10 cellular contexts compared by ENCODE assay signal in genomic region chrX:7052541-7052940, GRCh38.
"Had no signal": no experiment of that assay in that cellular context is flagged by ENCODE, and none has a peak within 500 bp of the region (broad histone marks: within the 10 kb centered on the region; RNA-seq: fewer than 3 reads in every experiment).

No MANE protein-coding gene starts in this region.

- DNase-seq: H9, HCEC 1CT, KBM-7 had no signal

- FAIRE-seq: H1, H54, HepG2 had no signal

- H3K9me3 Mint-ChIP-seq: GM23338, H9, IgD-negative memory B cell had no signal

- H3K27ac ChIP-seq: HL-60, KMS-11 had no signal

- ATAC-seq: GM23338, HepG2 had no signal

- H3K27me3 Mint-ChIP-seq: IgD-negative memory B cell had no signal

- H3K4me3 Mint-ChIP-seq: GM23338, H9, IgD-negative memory B cell had no signal

- H3K27ac Mint-ChIP-seq: GM23338, IgD-negative memory B cell had no signal
